Comparison of ENCODE assay signal across 19 cellular contexts in the genomic region with DNA sequence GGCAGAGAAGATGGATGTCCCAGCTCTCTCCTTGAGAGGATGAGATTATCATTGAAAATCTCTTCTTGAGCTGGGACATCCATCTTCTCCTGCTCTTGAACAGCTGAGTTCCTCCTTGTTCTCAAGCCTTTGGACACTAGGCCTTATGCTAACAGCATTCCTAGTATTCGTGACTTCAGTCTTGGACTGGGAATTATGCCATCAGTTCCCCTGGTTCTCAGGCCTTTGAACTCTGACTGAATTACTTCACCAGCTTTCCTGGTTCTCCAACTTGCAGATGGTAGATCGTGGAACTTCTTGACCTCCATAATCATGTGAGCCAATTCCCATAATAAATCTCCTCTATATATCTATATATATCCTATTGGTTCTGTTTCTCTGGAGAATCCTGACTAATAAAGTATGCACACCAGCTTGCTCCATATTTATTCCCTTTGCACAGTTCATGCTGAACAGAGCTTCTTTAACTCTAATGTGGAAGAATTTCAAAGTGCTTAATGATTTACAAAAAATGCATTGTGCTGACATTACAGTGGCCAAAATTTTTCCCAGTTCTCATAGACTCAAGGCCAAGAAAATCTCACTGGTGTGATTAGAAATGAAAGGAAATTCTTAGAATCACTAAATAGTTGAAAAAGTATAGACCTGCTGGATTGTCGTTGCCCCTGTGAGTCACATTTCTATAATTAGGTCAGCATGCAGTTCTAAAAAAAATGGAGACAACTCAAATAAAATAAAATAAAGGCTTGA.
DNase-seq lines count a peak whose midpoint lies in the region; ATAC-seq and TF ChIP-seq lines count a peak whose summit lies in the region.
"Had no signal": no experiment of that assay in that cellular context is flagged by ENCODE, and none has a peak within 500 bp of the region (broad histone marks: within the 10 kb centered on the region; RNA-seq: fewer than 3 reads in every experiment).

No MANE protein-coding gene starts in this region.

- H3K36me3 ChIP-seq in ascending aorta, result no peaks in the 10 kb centered on the region
- no peaks in the 10 kb centered on the region for H3K36me3 ChIP-seq in gastrocnemius medialis
- no peaks in the 10 kb centered on the region for H3K36me3 ChIP-seq in SJCRH30
- H3K36me3 ChIP-seq: neutrophil had no signal

- peak overlapping the region; percentile 74 to 78 for H3K27ac ChIP-seq in ascending aorta
- H3K27ac ChIP-seq in gastrocnemius medialis, result peak overlapping the region in 3 of 4 donors; percentile 33 to 60 (median 39)
- no peak overlapping the region for H3K27ac ChIP-seq in SJCRH30
- H3K27ac ChIP-seq: neutrophil, RWPE1 had no signal

- ATAC-seq in Right ventricle myocardium superior (ENCODE audit: poor library complexity), result peak; percentile 82
- peak in 1 of 2 donors; percentile 33 for ATAC-seq in gastrocnemius medialis
- ATAC-seq in stimulated activated naive CD8-positive, alpha-beta T cell treated with anti-CD3 and anti-CD28 coated beads, Interleukin-15, Interleukin-2, amounts not matched to agents 100 U/mL and 50 U/mL, for 24 hours, result no peak
- ATAC-seq: left lobe of liver had no signal

- no peak for TF ChIP-seq POLR2A in gastrocnemius medialis (IDR thresholded peaks at IDR 0.05)

- H3K27me3 ChIP-seq in ascending aorta, result no peaks in the 10 kb centered on the region
- H3K27me3 ChIP-seq in gastrocnemius medialis, result no peaks in the 10 kb centered on the region
- no peaks in the 10 kb centered on the region for H3K27me3 ChIP-seq in SJCRH30
- H3K27me3 ChIP-seq: neutrophil had no signal

- no peak overlapping the region for H3K4me3 ChIP-seq in AG10803 (ENCODE audit: low read length)
- H3K4me3 ChIP-seq in ascending aorta, result no peak overlapping the region
- no peak overlapping the region for H3K4me3 ChIP-seq in gastrocnemius medialis
- H3K4me3 ChIP-seq in SJCRH30, result no peak overlapping the region

- TF ChIP-seq CTCF in AG10803 (conservative IDR thresholded peaks at IDR 0.05; ENCODE audit: low read length), result no peak
- no peak for TF ChIP-seq CTCF in ascending aorta (IDR thresholded peaks at IDR 0.05)
- no peak for TF ChIP-seq CTCF in gastrocnemius medialis (IDR thresholded peaks at IDR 0.05 in 4 of 5, conservative IDR thresholded peaks at IDR 0.05 in 1 of 5)

- in situ Hi-C loops in gastrocnemius medialis (cut with MboI; ENCODE audit: low sequenced_read_pairs in 4 of 4), result no loop called here

- DNase-seq in AG10803 (ENCODE audit: low read depth), result peak; percentile 98
- DNase-seq in ascending aorta (ENCODE audit: low spot score in 2 of 2), result no peak
- no peak for DNase-seq in Right ventricle myocardium superior
- no peak for DNase-seq in gastrocnemius medialis
- no peak for DNase-seq in NCI-H1417 (lab: John Stamatoyannopoulos, UW)
- no peak for DNase-seq in SJCRH30
- DNase-seq in MV-4-11 (lab: John Stamatoyannopoulos, UW), result no peak
- no peak for DNase-seq in stimulated activated naive CD8-positive, alpha-beta T cell treated with anti-CD3 and anti-CD28 coated beads, Interleukin-15, Interleukin-2, amounts not matched to agents 100 U/mL and 50 U/mL, for 24 hours
- DNase-seq: activated CD8-positive, alpha-beta memory T cell treated with anti-CD3 and anti-CD28 coated beads for 24 hours; activated naive CD4-positive, alpha-beta T cell treated with anti-CD3 and anti-CD28 coated beads, Interleukin-2, amount 50 U/mL, for 16 hours; dermis blood vessel endothelial cell; glutamatergic neuron; NCI-H187; NCI-H748 treated with DMSO at 0.1 percent for 48 hours; stimulated activated CD4-positive, alpha-beta T cell treated with anti-CD3 and anti-CD28 coated beads, Interleukin-1b, Interleukin-23, amount 100 ng/mL, for 48 hours; T1000 had no signal

- H3K4me1 ChIP-seq in ascending aorta (peaks cover 0 to 18% of the 10 kb centered on the region in 2 donors), gastrocnemius medialis (peaks cover 8 to 18% of the 10 kb centered on the region in 2 donors), SJCRH30 (peaks cover 14% of the 10 kb centered on the region)

- H3K9me3 ChIP-seq in ascending aorta (no peaks in the 10 kb centered on the region), gastrocnemius medialis (no peaks in the 10 kb centered on the region), SJCRH30 (replicated peaks) (peaks cover 3% of the 10 kb centered on the region; the same call in 1 of the 2 replicates)

- intact Hi-C loops in ascending aorta (cut with DNase I) (loop anchor here (10.0 kb wide), 2 partner anchors 135 to 1315 kb away; no protein-coding TSS in a partner anchor), Right ventricle myocardium superior (cut with DNase I) (no loop called here), gastrocnemius medialis (cut with DNase I; ENCODE audit: low total_unique reads) (no loop called here)
